In genomic region chr4:72568959-72569718, GRCh38 we compare ENCODE assay signal across 8 cellular contexts. TPM values are rescaled to one million over a fixed set of nuclear protein-coding genes. Genes with fewer than 3 reads are reported as not detected.
A peak's percentile ranks its signal among the peaks of the same experiment; 100 is the strongest.
DNase-seq lines count a peak whose midpoint lies in the region; ATAC-seq lines count a peak whose summit lies in the region.

TSS of gene ADAMTS3 (minus strand) at chr4:72569221. CDS start at chr4:72568762, 459 bp downstream.

- H3K36me3 Mint-ChIP-seq in dendritic cell treated with granulocyte-macrophage colony-stimulating factor and Interleukin-4, amounts not matched to agents 40 ng/mL and 50 ng/mL, for 4 days (ENCODE audit: low read depth) = no peaks in the 10 kb centered on the region

- H3K9me3 Mint-ChIP-seq in dendritic cell treated with granulocyte-macrophage colony-stimulating factor and Interleukin-4, amounts not matched to agents 40 ng/mL and 50 ng/mL, for 4 days = no peaks in the 10 kb centered on the region

- peak within 1 kb of the TSS; percentile 70 for H3K4me3 Mint-ChIP-seq in dendritic cell treated with granulocyte-macrophage colony-stimulating factor and Interleukin-4, amounts not matched to agents 40 ng/mL and 50 ng/mL, for 4 days

- peak; percentile 41 for ATAC-seq in HG03354 (IDR thresholded peaks at IDR 0.05; ENCODE audit: poor library complexity, severe bottlenecking, unreplicated experiment)
- ATAC-seq in left colon = peak; percentile 48
- peak; percentile 39 for ATAC-seq in stimulated activated naive CD8-positive, alpha-beta T cell treated with anti-CD3 and anti-CD28 coated beads, Interleukin-15, Interleukin-2, amounts not matched to agents 100 U/mL and 50 U/mL, for 24 hours

- intact Hi-C loops in dendritic cell treated with granulocyte-macrophage colony-stimulating factor and Interleukin-4, amounts not matched to agents 40 ng/mL and 50 ng/mL, for 4 days (cut with micrococcal nuclease) = no loop called here
- intact Hi-C loops in left colon (cut with DNase I, micrococcal nuclease) = no loop called here

- H3K27me3 Mint-ChIP-seq in dendritic cell treated with granulocyte-macrophage colony-stimulating factor and Interleukin-4, amounts not matched to agents 40 ng/mL and 50 ng/mL, for 4 days = peaks cover 43% of the 10 kb centered on the region

- H3K27ac Mint-ChIP-seq in dendritic cell treated with granulocyte-macrophage colony-stimulating factor and Interleukin-4, amounts not matched to agents 40 ng/mL and 50 ng/mL, for 4 days = peak within 1 kb of the TSS; percentile 34

- DNase-seq in DMS79 (lab: John Stamatoyannopoulos, UW) (peak; percentile 5), RPMI8226 (peak; percentile 2), left colon (peak; percentile 28 to 34), SHP77 treated with DMSO at 0.1 percent for 48 hours (lab: John Stamatoyannopoulos, UW) (no peak), RKO (ENCODE audit: low spot score) (no peak)
- peak; percentile 10 for DNase-seq in stimulated activated naive CD8-positive, alpha-beta T cell treated with anti-CD3 and anti-CD28 coated beads, Interleukin-15, Interleukin-2, amounts not matched to agents 100 U/mL and 50 U/mL, for 24 hours

- H3K4me1 Mint-ChIP-seq in dendritic cell treated with granulocyte-macrophage colony-stimulating factor and Interleukin-4, amounts not matched to agents 40 ng/mL and 50 ng/mL, for 4 days (ENCODE audit: low read depth) = peaks cover 18% of the 10 kb centered on the region

RNA-seq across cellular contexts. Expression of gene ADAMTS3, which starts in this region (rescaled TPM):
- total RNA-seq in left colon = under 1 TPM; 0.12 to 0.25 TPM

Comparison
In these comparisons a context has a peak if more than half of its experiments do, and no peak if none do; other contexts are left out.
1. Peak in DNase-seq and ATAC-seq in left colon; RNA of the gene not detected or under 1 TPM.
2. DNase-seq: peak in DMS79 (single experiment), RPMI8226 (single experiment) and stimulated activated naive CD8-positive, alpha-beta T cell treated with anti-CD3 and anti-CD28 coated beads, Interleukin-15, Interleukin-2, amounts not matched to agents 100 U/mL and 50 U/mL, for 24 hours (single experiment); none in SHP77 treated with DMSO at 0.1 percent for 48 hours (single experiment) and RKO (single experiment).
3. Peak in every context shown above with its lines, with median percentiles within 50 percentile points of each other: ATAC-seq.